Comparison of ENCODE assay signal across 18 cellular contexts in genomic region chr16:73166972-73167550, GRCh38.
DNase-seq lines count a peak whose midpoint lies in the region; ATAC-seq and TF ChIP-seq lines count a peak whose summit lies in the region.
"Had no signal": no experiment of that assay in that cellular context is flagged by ENCODE, and none has a peak within 500 bp of the region (broad histone marks: within the 10 kb centered on the region; RNA-seq: fewer than 3 reads in every experiment).

No MANE protein-coding gene starts in this region.

- POLR2A ChIA-PET in Caco-2 (lab: Charles Lee) = no interaction called here

- H3K9ac ChIP-seq in subcutaneous abdominal adipose tissue (ENCODE audit: low read length in 5 of 5) = no peak overlapping the region

- H3K27me3 ChIP-seq in subcutaneous abdominal adipose tissue (ENCODE audit: control insufficient read depth in 5 of 5, insufficient read depth in 4 of 5, low read length in 5 of 5) (peaks cover 0 to 3% (median 0%) of the 10 kb centered on the region in 5 donors), Caco-2 (replicated peaks; ENCODE audit: control insufficient read depth, insufficient read depth, low read length) (no peaks in the 10 kb centered on the region)
- H3K27me3 ChIP-seq: SJSA1 had no signal

- no peaks in the 10 kb centered on the region for H3K9me3 ChIP-seq in subcutaneous abdominal adipose tissue (ENCODE audit: control insufficient read depth in 5 of 5, low read length in 5 of 5)
- H3K9me3 ChIP-seq in Caco-2 = no peaks in the 10 kb centered on the region
- H3K9me3 ChIP-seq: SJSA1 had no signal

- TF ChIP-seq CTCF in HFF-Myc (IDR thresholded peaks at IDR 0.05; ENCODE audit: low read depth, low read length, missing control alignments) (no peak), Caco-2 (IDR thresholded peaks at IDR 0.05; ENCODE audit: insufficient read depth in 1 of 2, low read depth in 1 of 2, low read length in 1 of 2, severe bottlenecking in 1 of 2, unreplicated experiment in 1 of 2) (no peak)

- H3K27me3 Mint-ChIP-seq in activated naive CD8-positive, alpha-beta T cell treated with anti-CD3 and anti-CD28 coated beads, Interleukin-2, amount 50 U/mL, for 24 hours = no peaks in the 10 kb centered on the region
- H3K27me3 Mint-ChIP-seq in Caco-2 (ENCODE audit: insufficient read depth, unreplicated experiment) = peaks cover 5% of the 10 kb centered on the region
- H3K27me3 Mint-ChIP-seq: activated CD4-positive, alpha-beta memory T cell treated with anti-CD3 and anti-CD28 coated beads for 36 hours had no signal

- DNase-seq in HFF-Myc (ENCODE audit: extremely low read depth, low read depth) = peak; percentile 82
- DNase-seq in activated naive CD8-positive, alpha-beta T cell treated with anti-CD3 and anti-CD28 coated beads, Interleukin-2, amount 50 U/mL, for 24 hours = no peak
- DNase-seq in iris pigment epithelial cell (ENCODE audit: low read depth) = peak; percentile 23
- DNase-seq in Caco-2 = no peak
- no peak for DNase-seq in anterior cingulate cortex (lab: John Stamatoyannopoulos, UW)
- DNase-seq in NCI-H187 treated with DMSO at 0.1 percent for 48 hours (lab: John Stamatoyannopoulos, UW) = no peak
- DNase-seq: activated CD4-positive, alpha-beta memory T cell treated with anti-CD3 and anti-CD28 coated beads for 36 hours; activated T-cell treated with anti-CD3 and anti-CD28 coated beads, Interleukin-2, amount 50 U/mL, for 72 hours; CD8-positive, alpha-beta T cell; dorsolateral prefrontal cortex; KG1; NCI-H1417 treated with DMSO at 0.1 percent for 48 hours; NCI-H345; stimulated activated CD4-positive, alpha-beta T cell treated with anti-CD3 and anti-CD28 coated beads, Interleukin-12 subunit alpha, Interleukin-12 subunit beta, amount 100 ng/mL, for 4 hours had no signal

- CTCF ChIA-PET in Caco-2 (lab: Charles Lee) = no interaction called here

- H3K27ac Mint-ChIP-seq in activated naive CD8-positive, alpha-beta T cell treated with anti-CD3 and anti-CD28 coated beads, Interleukin-2, amount 50 U/mL, for 24 hours = no peak overlapping the region
- H3K27ac Mint-ChIP-seq in Caco-2 (ENCODE audit: unreplicated experiment) = no peak overlapping the region
- H3K27ac Mint-ChIP-seq: activated CD4-positive, alpha-beta memory T cell treated with anti-CD3 and anti-CD28 coated beads for 36 hours; CD8-positive, alpha-beta T cell; memory B cell had no signal

- H3K36me3 Mint-ChIP-seq in activated naive CD8-positive, alpha-beta T cell treated with anti-CD3 and anti-CD28 coated beads, Interleukin-2, amount 50 U/mL, for 24 hours (ENCODE audit: low read depth) = no peaks in the 10 kb centered on the region
- H3K36me3 Mint-ChIP-seq in Caco-2 (ENCODE audit: insufficient read depth, unreplicated experiment) = no peaks in the 10 kb centered on the region
- H3K36me3 Mint-ChIP-seq: activated CD4-positive, alpha-beta memory T cell treated with anti-CD3 and anti-CD28 coated beads for 36 hours; CD8-positive, alpha-beta T cell; memory B cell had no signal

- H3K4me1 Mint-ChIP-seq in activated naive CD8-positive, alpha-beta T cell treated with anti-CD3 and anti-CD28 coated beads, Interleukin-2, amount 50 U/mL, for 24 hours = peaks cover 8% of the 10 kb centered on the region
- H3K4me1 Mint-ChIP-seq in Caco-2 (ENCODE audit: low read depth, unreplicated experiment) = peaks cover 6% of the 10 kb centered on the region

- no TSS peak for BruUV-seq in Caco-2 (replicated peaks; lab: Mats Ljungman, UMichigan)

- no peak overlapping the region for H3K4me3 ChIP-seq in HFF-Myc (replicated peaks; ENCODE audit: low read depth, low read length)
- H3K4me3 ChIP-seq in subcutaneous abdominal adipose tissue (ENCODE audit: low read depth in 1 of 5, low read length in 5 of 5) = peak overlapping the region; percentile 12 to 57 (median 32)
- no peak overlapping the region for H3K4me3 ChIP-seq in Caco-2 (ENCODE audit: low read depth, low read length)
- H3K4me3 ChIP-seq: SJSA1 had no signal

- peak overlapping the region; percentile 25 for H3K4me3 Mint-ChIP-seq in activated naive CD8-positive, alpha-beta T cell treated with anti-CD3 and anti-CD28 coated beads, Interleukin-2, amount 50 U/mL, for 24 hours
- H3K4me3 Mint-ChIP-seq in Caco-2 (ENCODE audit: unreplicated experiment) = no peak overlapping the region
- H3K4me3 Mint-ChIP-seq: activated CD4-positive, alpha-beta memory T cell treated with anti-CD3 and anti-CD28 coated beads for 36 hours; CD8-positive, alpha-beta T cell had no signal

- H3K36me3 ChIP-seq in subcutaneous abdominal adipose tissue (ENCODE audit: control insufficient read depth in 5 of 5, insufficient read depth in 5 of 5, low read length in 5 of 5) = no peaks in the 10 kb centered on the region
- no peaks in the 10 kb centered on the region for H3K36me3 ChIP-seq in Caco-2 (ENCODE audit: control insufficient read depth, insufficient read depth, low read length)
- H3K36me3 ChIP-seq: SJSA1 had no signal

- no peak overlapping the region for H3K27ac ChIP-seq in subcutaneous abdominal adipose tissue (ENCODE audit: low read depth, low read length)
- H3K27ac ChIP-seq: SJSA1 had no signal

- intact Hi-C loops in Caco-2 (cut with micrococcal nuclease; ENCODE audit: unreplicated experiment) = no loop called here

- no peak for ATAC-seq in activated naive CD8-positive, alpha-beta T cell treated with anti-CD3 and anti-CD28 coated beads, Interleukin-2, amount 50 U/mL, for 24 hours
- no peak for ATAC-seq in HG03108 (IDR thresholded peaks at IDR 0.05; ENCODE audit: unreplicated experiment)
- ATAC-seq: activated T-cell treated with anti-CD3 and anti-CD28 coated beads, Interleukin-2, amount 50 U/mL, for 72 hours; CD8-positive, alpha-beta T cell had no signal

- H3K9me3 Mint-ChIP-seq in activated naive CD8-positive, alpha-beta T cell treated with anti-CD3 and anti-CD28 coated beads, Interleukin-2, amount 50 U/mL, for 24 hours = no peaks in the 10 kb centered on the region
- no peaks in the 10 kb centered on the region for H3K9me3 Mint-ChIP-seq in Caco-2 (ENCODE audit: unreplicated experiment)
- H3K9me3 Mint-ChIP-seq: activated CD4-positive, alpha-beta memory T cell treated with anti-CD3 and anti-CD28 coated beads for 36 hours; activated T-cell treated with anti-CD3 and anti-CD28 coated beads, Interleukin-2, amount 50 U/mL, for 72 hours; CD8-positive, alpha-beta T cell; memory B cell had no signal

- H3K4me1 ChIP-seq in subcutaneous abdominal adipose tissue (ENCODE audit: control insufficient read depth in 5 of 5, insufficient read depth in 5 of 5, low read length in 5 of 5) (peaks cover 0 to 28% (median 9%) of the 10 kb centered on the region in 5 donors), Caco-2 (peaks cover 10% of the 10 kb centered on the region; the same call in 1 of the 2 replicates)

Comparison
In these comparisons a context has a peak if more than half of its experiments do, and no peak if none do; other contexts are left out.
1. DNase-seq: peak in HFF-Myc (single experiment) and iris pigment epithelial cell (single experiment); none in activated naive CD8-positive, alpha-beta T cell treated with anti-CD3 and anti-CD28 coated beads, Interleukin-2, amount 50 U/mL, for 24 hours (single experiment), Caco-2 (0 of 2), anterior cingulate cortex (0 of 58) and NCI-H187 treated with DMSO at 0.1 percent for 48 hours (single experiment).
2. H3K4me3 ChIP-seq: peak in subcutaneous abdominal adipose tissue (5 of 5); none in HFF-Myc (single experiment) and Caco-2 (single experiment).